In the genomic region with DNA sequence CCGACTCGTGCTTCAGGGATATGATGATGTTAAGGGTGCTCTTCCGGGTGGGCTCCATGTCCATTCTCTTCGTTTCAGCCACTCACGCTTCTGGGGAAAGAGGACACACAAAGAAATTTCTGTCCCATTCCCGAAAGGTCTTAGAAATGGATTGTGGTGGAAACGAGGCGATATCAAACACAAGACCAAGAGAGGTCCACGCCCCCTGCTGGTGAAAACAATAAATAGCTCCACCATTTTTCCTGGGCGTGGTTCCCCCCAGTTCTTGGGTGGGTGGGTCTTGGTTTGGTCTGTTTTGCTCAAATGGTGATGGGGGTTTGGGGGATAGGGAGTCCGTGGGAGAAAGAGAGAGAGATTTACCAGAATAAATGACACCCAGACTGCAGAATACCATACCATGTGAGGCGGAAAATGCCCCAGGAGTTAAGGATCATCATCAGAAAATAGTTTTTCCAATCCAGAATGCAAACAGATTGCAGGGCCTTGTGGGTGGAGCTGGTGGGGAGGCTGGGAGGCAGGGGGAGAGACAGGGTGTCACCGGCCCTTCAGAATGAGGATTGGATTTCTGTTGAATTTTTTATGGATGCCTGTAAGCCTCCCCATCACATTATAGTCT, we compare ENCODE assay signal across 9 cellular contexts. TPM values are rescaled to one million over a fixed set of nuclear protein-coding genes. Genes with fewer than 3 reads are reported as not detected.
DNase-seq lines count a peak whose midpoint lies in the region; ATAC-seq lines count a peak whose summit lies in the region.
"Had no signal": no experiment of that assay in that cellular context is flagged by ENCODE, and none has a peak within 500 bp of the region (broad histone marks: within the 10 kb centered on the region; RNA-seq: fewer than 3 reads in every experiment).

No MANE protein-coding gene starts in this region.

- no peaks in the 10 kb centered on the region for H3K27me3 Mint-ChIP-seq in activated T-cell treated with anti-CD3 and anti-CD28 coated beads, Interleukin-2, amount 50 U/mL, for 72 hours (ENCODE audit: low read depth)
- H3K27me3 Mint-ChIP-seq in activated T-cell treated with anti-CD3 and anti-CD28 coated beads, Interleukin-2, amount 50 U/mL, for 24 hours, result peaks cover 4% of the 10 kb centered on the region
- H3K27me3 Mint-ChIP-seq: activated naive CD8-positive, alpha-beta T cell treated with anti-CD3 and anti-CD28 coated beads, Interleukin-2, amount 10 ng/mL, durations not matched to agents 7 days and 5 days had no signal

- H3K4me3 Mint-ChIP-seq in activated T-cell treated with anti-CD3 and anti-CD28 coated beads, Interleukin-2, amount 50 U/mL, for 72 hours, result no peak overlapping the region
- no peak overlapping the region for H3K4me3 Mint-ChIP-seq in activated T-cell treated with anti-CD3 and anti-CD28 coated beads, Interleukin-2, amount 50 U/mL, for 24 hours
- H3K4me3 Mint-ChIP-seq: activated naive CD8-positive, alpha-beta T cell treated with anti-CD3 and anti-CD28 coated beads, Interleukin-2, amount 10 ng/mL, durations not matched to agents 7 days and 5 days had no signal

- peak; percentile 8 to 18 for DNase-seq in activated T-cell treated with anti-CD3 and anti-CD28 coated beads, Interleukin-2, amount 50 U/mL, for 72 hours
- no peak for DNase-seq in activated T-cell treated with anti-CD3 and anti-CD28 coated beads, Interleukin-2, amount 50 U/mL, for 24 hours
- DNase-seq in Kasumi-1 (lab: John Stamatoyannopoulos, UW) (peak; percentile 9 to 22), astrocyte of the hippocampus (ENCODE audit: low read depth, low spot score) (peak; percentile 3), myocyte (ENCODE audit: low read depth) (peak; percentile 0), cortex of kidney (lab: John Stamatoyannopoulos, UW) (no peak), NCI-H2029 (lab: John Stamatoyannopoulos, UW) (no peak)
- DNase-seq: activated naive CD8-positive, alpha-beta T cell treated with anti-CD3 and anti-CD28 coated beads, Interleukin-2, amount 10 ng/mL, durations not matched to agents 7 days and 5 days had no signal

- ATAC-seq in activated T-cell treated with anti-CD3 and anti-CD28 coated beads, Interleukin-2, amount 50 U/mL, for 72 hours (replicated peaks in 1 of 2), result no peak
- ATAC-seq in HG03457 (IDR thresholded peaks at IDR 0.05; ENCODE audit: unreplicated experiment), result no peak

- H3K27ac Mint-ChIP-seq in activated T-cell treated with anti-CD3 and anti-CD28 coated beads, Interleukin-2, amount 50 U/mL, for 72 hours, result no peak overlapping the region
- no peak overlapping the region for H3K27ac Mint-ChIP-seq in activated T-cell treated with anti-CD3 and anti-CD28 coated beads, Interleukin-2, amount 50 U/mL, for 24 hours
- H3K27ac Mint-ChIP-seq: activated naive CD8-positive, alpha-beta T cell treated with anti-CD3 and anti-CD28 coated beads, Interleukin-2, amount 10 ng/mL, durations not matched to agents 7 days and 5 days had no signal

- H3K4me1 Mint-ChIP-seq in activated T-cell treated with anti-CD3 and anti-CD28 coated beads, Interleukin-2, amount 50 U/mL, for 72 hours (ENCODE audit: low read depth), result no peaks in the 10 kb centered on the region
- no peaks in the 10 kb centered on the region for H3K4me1 Mint-ChIP-seq in activated T-cell treated with anti-CD3 and anti-CD28 coated beads, Interleukin-2, amount 50 U/mL, for 24 hours (ENCODE audit: low read depth)
- H3K4me1 Mint-ChIP-seq: activated naive CD8-positive, alpha-beta T cell treated with anti-CD3 and anti-CD28 coated beads, Interleukin-2, amount 10 ng/mL, durations not matched to agents 7 days and 5 days had no signal

- H3K36me3 Mint-ChIP-seq in activated T-cell treated with anti-CD3 and anti-CD28 coated beads, Interleukin-2, amount 50 U/mL, for 72 hours (ENCODE audit: insufficient read depth in 2 of 2), result no peaks in the 10 kb centered on the region
- H3K36me3 Mint-ChIP-seq in activated T-cell treated with anti-CD3 and anti-CD28 coated beads, Interleukin-2, amount 50 U/mL, for 24 hours (ENCODE audit: low read depth), result no peaks in the 10 kb centered on the region
- H3K36me3 Mint-ChIP-seq: activated naive CD8-positive, alpha-beta T cell treated with anti-CD3 and anti-CD28 coated beads, Interleukin-2, amount 10 ng/mL, durations not matched to agents 7 days and 5 days had no signal

- peaks cover 0 to 2% of the 10 kb centered on the region in 2 donors for H3K9me3 Mint-ChIP-seq in activated T-cell treated with anti-CD3 and anti-CD28 coated beads, Interleukin-2, amount 50 U/mL, for 72 hours
- H3K9me3 Mint-ChIP-seq in activated T-cell treated with anti-CD3 and anti-CD28 coated beads, Interleukin-2, amount 50 U/mL, for 24 hours, result no peaks in the 10 kb centered on the region
- H3K9me3 Mint-ChIP-seq: activated naive CD8-positive, alpha-beta T cell treated with anti-CD3 and anti-CD28 coated beads, Interleukin-2, amount 10 ng/mL, durations not matched to agents 7 days and 5 days had no signal

RNA-seq across cellular contexts. Expression of gene SRRM4, which starts 55.6 kb away (rescaled TPM):
- total RNA-seq in activated T-cell treated with anti-CD3 and anti-CD28 coated beads, Interleukin-2, amount 50 U/mL, for 72 hours, result not detected
- total RNA-seq in myocyte, result under 0.01 TPM in 1 of 2 replicates, not detected in the other
- not detected for polyA plus RNA-seq in myocyte (2012)
- total RNA-seq: activated naive CD8-positive, alpha-beta T cell treated with anti-CD3 and anti-CD28 coated beads, Interleukin-2, amount 10 ng/mL, durations not matched to agents 7 days and 5 days had no signal

Comparison
In these comparisons a context has a peak if more than half of its experiments do, and no peak if none do; other contexts are left out.
1. DNase-seq: peak in activated T-cell treated with anti-CD3 and anti-CD28 coated beads, Interleukin-2, amount 50 U/mL, for 72 hours (2 of 2), Kasumi-1 (2 of 2), astrocyte of the hippocampus (single experiment) and myocyte (single experiment); none in activated T-cell treated with anti-CD3 and anti-CD28 coated beads, Interleukin-2, amount 50 U/mL, for 24 hours (single experiment), cortex of kidney (single experiment) and NCI-H2029 (single experiment).